In the genomic region with DNA sequence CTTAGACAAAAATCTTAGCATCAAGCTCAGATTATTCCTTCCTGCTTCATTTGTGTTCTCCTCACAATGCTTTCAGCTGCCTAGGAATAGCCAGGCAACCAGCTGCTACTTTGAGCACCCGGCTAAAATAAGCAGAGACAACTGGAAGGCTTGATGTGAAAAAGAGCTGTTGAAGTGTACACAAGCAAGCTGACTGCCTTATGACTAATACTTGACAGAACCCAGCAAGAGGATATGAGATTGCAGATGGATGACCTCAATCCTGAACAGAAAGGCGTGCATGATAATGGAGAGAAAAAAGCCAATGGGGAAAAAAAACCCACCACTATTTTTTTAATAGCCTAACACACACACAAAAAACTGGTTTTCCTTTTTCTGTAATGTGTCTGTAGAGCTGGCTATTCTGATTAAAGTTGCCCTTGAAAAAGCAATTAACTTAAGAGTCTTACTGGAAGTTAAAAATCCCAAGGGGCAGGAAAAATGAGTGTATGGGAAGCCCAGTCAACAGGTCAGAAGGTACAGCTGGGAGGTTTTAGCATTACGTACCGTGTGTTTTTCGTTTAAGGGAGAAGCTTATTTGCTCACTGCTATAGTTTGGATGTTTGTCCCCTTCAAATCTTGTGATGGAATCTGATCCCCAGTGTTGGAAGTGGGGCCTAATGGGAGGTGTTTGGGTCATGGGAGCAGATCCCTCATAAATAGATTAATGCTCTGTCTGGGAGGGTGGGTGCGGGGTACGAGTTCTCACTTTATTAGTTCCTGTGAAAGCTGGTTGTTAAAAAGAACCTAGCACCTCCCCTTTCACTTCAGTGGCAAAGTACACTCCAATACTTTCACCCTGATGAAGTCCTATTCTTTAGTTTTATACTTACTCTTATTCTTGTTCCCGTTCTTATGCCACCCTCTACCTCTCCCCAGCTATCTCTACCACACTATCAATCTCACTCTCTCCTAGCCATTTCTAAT, we compare ENCODE assay signal across 10 cellular contexts. TPM values are rescaled to one million over a fixed set of nuclear protein-coding genes. Genes with fewer than 3 reads are reported as not detected.
A peak's percentile ranks its signal among the peaks of the same experiment; 100 is the strongest.
DNase-seq lines count a peak whose midpoint lies in the region; ATAC-seq, FAIRE-seq and TF ChIP-seq lines count a peak whose summit lies in the region.
"Had no signal": no experiment of that assay in that cellular context is flagged by ENCODE, and none has a peak within 500 bp of the region (broad histone marks: within the 10 kb centered on the region; RNA-seq: fewer than 3 reads in every experiment).

No MANE protein-coding gene starts in this region.

- H4K20me1 ChIP-seq in Loucy (ENCODE audit: insufficient read depth, low read length, poor library complexity, severe bottlenecking), result no peaks in the 10 kb centered on the region

- H3K9me3 ChIP-seq in A549 (no peaks in the 10 kb centered on the region), Loucy (ENCODE audit: insufficient read depth, low read depth, low read length) (no peaks in the 10 kb centered on the region)

- no peak for TF ChIP-seq RAD21 in A549 (conservative IDR thresholded peaks at IDR 0.05 in 1 of 2, IDR thresholded peaks at IDR 0.05 in 1 of 2)

- no peaks in the 10 kb centered on the region for H3K36me3 ChIP-seq in Loucy (ENCODE audit: insufficient read depth, low read length)

- no peak for FAIRE-seq in A549 (lab: Jason Lieb, UNC)
- FAIRE-seq: D721Med had no signal

- H3K4me1 ChIP-seq in A549, result peaks cover 12% of the 10 kb centered on the region
- H3K4me1 ChIP-seq in Loucy (ENCODE audit: insufficient read depth, low read length, poor library complexity, severe bottlenecking), result no peaks in the 10 kb centered on the region

- peak overlapping the region; percentile 35; the same call in 1 of the 2 replicates for H2AFZ ChIP-seq in Loucy (ENCODE audit: low read length)

- peak overlapping the region in 1 of 2 experiments; percentile 34; a peak in 2 of 6 replicates for H3K27ac ChIP-seq in A549

- TF ChIP-seq POLR2A in A549 (IDR thresholded peaks at IDR 0.05; ENCODE audit: low read length), result no peak

- H3K4me3 ChIP-seq in A549 (no peak overlapping the region), Loucy (ENCODE audit: low read length, poor library complexity, severe bottlenecking) (no peak overlapping the region), choroid plexus epithelial cell (ENCODE audit: low read depth, low read length) (no peak overlapping the region)

- CTCF ChIA-PET in A549 (lab: Yijun Ruan, JAX), result interaction anchor here (2.3 kb wide), 1 partner anchor 28 kb away, joined by 10 read pairs; no protein-coding TSS in a partner anchor

- DNase-seq in A549 (ENCODE audit: low read depth in 1 of 2, low spot score in 1 of 2) (peak; percentile 41 to 57), choroid plexus epithelial cell (ENCODE audit: low read depth) (peak; percentile 98), lung microvascular endothelial cell (ENCODE audit: low read depth in 2 of 2) (peak; percentile 24 to 95), 8988T (no peak), COLO668 (lab: John Stamatoyannopoulos, UW; ENCODE audit: unreplicated experiment) (no peak)
- no peak for DNase-seq in activated CD8-positive, alpha-beta memory T cell treated with anti-CD3 and anti-CD28 coated beads for 24 hours
- DNase-seq in stimulated activated CD4-positive, alpha-beta T cell treated with anti-CD3 and anti-CD28 coated beads, Interleukin-2, amount 100 ng/mL, for 24 hours, result no peak
- DNase-seq: activated T-cell treated with anti-CD3 and anti-CD28 coated beads, Interleukin-2, amount 50 U/mL, for 1 hour had no signal

- no peaks in the 10 kb centered on the region for H3F3A ChIP-seq in Loucy (ENCODE audit: low read depth)

- TF ChIP-seq CTCF in A549 (IDR thresholded peaks at IDR 0.05) (no peak), Loucy (conservative IDR thresholded peaks at IDR 0.05; ENCODE audit: low read length) (no peak), choroid plexus epithelial cell (conservative IDR thresholded peaks at IDR 0.05; ENCODE audit: low read depth, low read length) (no peak)

- no peaks in the 10 kb centered on the region for H3K27me3 ChIP-seq in Loucy (ENCODE audit: insufficient read depth, low read length, poor library complexity, severe bottlenecking)

- POLR2A ChIA-PET in A549 (lab: Yijun Ruan, JAX), result no interaction called here

- no peak for TF ChIP-seq EP300 in A549 (IDR thresholded peaks at IDR 0.05)

- H3K9me2 ChIP-seq in Loucy (replicated peaks; ENCODE audit: low read depth, low read length), result no peaks in the 10 kb centered on the region

- ATAC-seq in A549, result peak; percentile 91 to 92

- 40% methylated on average over 8 of the region's 8 CpGs for WGBS in A549 (ENCODE audit: missing lambda C conversion rate)

- H3K9ac ChIP-seq in Loucy (ENCODE audit: low read depth, low read length, poor library complexity, severe bottlenecking), result no peak overlapping the region

- H3K4me2 ChIP-seq in A549, result peak overlapping the region; percentile 55
- H3K4me2 ChIP-seq in Loucy (ENCODE audit: low read depth, low read length, poor library complexity, severe bottlenecking), result no peak overlapping the region

- H3K79me2 ChIP-seq in Loucy (ENCODE audit: insufficient read depth, low read length), result no peaks in the 10 kb centered on the region

TF ChIP-seq in A549, 52 proteins besides CTCF, POLR2A, EP300 and RAD21:
- TF ChIP-seq, protein P1, sequence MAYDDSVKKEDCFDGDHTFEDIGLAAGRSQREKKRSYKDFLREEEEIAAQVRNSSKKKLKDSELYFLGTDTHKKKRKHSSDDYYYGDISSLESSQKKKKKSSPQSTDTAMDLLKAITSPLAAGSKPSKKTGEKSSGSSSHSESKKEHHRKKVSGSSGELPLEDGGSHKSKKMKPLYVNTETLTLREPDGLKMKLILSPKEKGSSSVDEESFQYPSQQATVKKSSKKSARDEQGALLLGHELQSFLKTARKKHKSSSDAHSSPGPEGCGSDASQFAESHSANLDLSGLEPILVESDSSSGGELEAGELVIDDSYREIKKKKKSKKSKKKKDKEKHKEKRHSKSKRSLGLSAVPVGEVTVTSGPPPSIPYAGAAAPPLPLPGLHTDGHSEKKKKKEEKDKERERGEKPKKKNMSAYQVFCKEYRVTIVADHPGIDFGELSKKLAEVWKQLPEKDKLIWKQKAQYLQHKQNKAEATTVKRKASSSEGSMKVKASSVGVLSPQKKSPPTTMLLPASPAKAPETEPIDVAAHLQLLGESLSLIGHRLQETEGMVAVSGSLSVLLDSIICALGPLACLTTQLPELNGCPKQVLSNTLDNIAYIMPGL (CRISPR knock-in tag; IDR thresholded peaks at IDR 0.05; ENCODE audit: borderline replicate concordance), result no peak
- TF ChIP-seq FOSL2 (IDR thresholded peaks at IDR 0.05) (no peak), FOSL2 (CRISPR knock-in tag; IDR thresholded peaks at IDR 0.05) (peak; percentile 64)

RNA-seq across cellular contexts. Expression of gene HERC6, which starts 37.1 kb away (rescaled TPM):
- polyA plus RNA-seq in A549 (2011; rRNA removed), result 7.0 and 9.7 TPM in 2 replicates
- 2.3 and 2.5 TPM in 2 replicates for polyA plus RNA-seq in A549 (2012; cell fraction: cytosol; rRNA removed)
- 2.0 and 2.2 TPM in 2 replicates for polyA plus RNA-seq in A549 (2012; cell fraction: nucleus; rRNA removed)
- 2.8 to 3.6 TPM (median 3.6 TPM) in 3 replicates for polyA plus RNA-seq in A549 (2017; fragmentation: RNase III; extraction: RNeasy Plus Mini Kit Qiagen cat#74134 plus additional on column Dnase treatment)
- polyA minus RNA-seq in A549 (2011; rRNA and poly(A)+ RNA removed), result 16.0 and 16.8 TPM in 2 replicates
- 1.6 and 4.4 TPM in 2 replicates for total RNA-seq in lung microvascular endothelial cell

RNA-seq across cellular contexts. Expression of gene PPM1K, which starts 57.1 kb away (rescaled TPM):
- polyA plus RNA-seq in A549 (2011; rRNA removed) (2.4 TPM in 2 replicates), A549 (2017; fragmentation: RNase III; extraction: RNeasy Plus Mini Kit Qiagen cat#74134 plus additional on column Dnase treatment) (0.76 to 0.90 TPM (median 0.85 TPM) in 3 replicates)
- 0.65 and 0.92 TPM in 2 replicates for polyA plus RNA-seq in A549 (2012; cell fraction: cytosol; rRNA removed)
- polyA plus RNA-seq in A549 (2012; cell fraction: nucleus; rRNA removed), result 0.39 and 0.71 TPM in 2 replicates
- polyA minus RNA-seq in A549 (2011; rRNA and poly(A)+ RNA removed), result 5.0 and 6.6 TPM in 2 replicates
- 2.0 and 2.6 TPM in 2 replicates for total RNA-seq in lung microvascular endothelial cell

Comparison
In these comparisons a context has a peak if more than half of its experiments do, and no peak if none do; other contexts are left out.
1. DNase-seq: peak in A549 (2 of 2), choroid plexus epithelial cell (single experiment) and lung microvascular endothelial cell (2 of 2); none in activated CD8-positive, alpha-beta memory T cell treated with anti-CD3 and anti-CD28 coated beads for 24 hours (single experiment), 8988T (single experiment), COLO668 (single experiment) and stimulated activated CD4-positive, alpha-beta T cell treated with anti-CD3 and anti-CD28 coated beads, Interleukin-2, amount 100 ng/mL, for 24 hours (0 of 2).